In genomic region chr13:113889467-113889866, GRCh38 we compare ENCODE assay signal across 1 cellular context.
TF ChIP-seq lines count a peak whose summit lies in the region.

No MANE protein-coding gene starts in this region.

TF ChIP-seq in WTC11, 78 proteins besides CTCF, POLR2A, EP300 and RAD21 (continued from another document):
- TF ChIP-seq E2F4 (CRISPR knock-in tag; IDR thresholded peaks at IDR 0.05; ENCODE audit: borderline replicate concordance, low read depth) (no peak), MAX (CRISPR knock-in tag; IDR thresholded peaks at IDR 0.05) (no peak)
